In genomic region chr4:174650711-174651355, GRCh38 we compare ENCODE assay signal across 27 cellular contexts.
"Had no signal": no experiment of that assay in that cellular context is flagged by ENCODE, and none has a peak within 500 bp of the region (broad histone marks: within the 10 kb centered on the region; RNA-seq: fewer than 3 reads in every experiment).

No MANE protein-coding gene starts in this region.

- DNase-seq: hippocampal formation; kidney; left ventricle myocardium inferior; midbrain; mucosa of descending colon; naive thymus-derived CD4-positive, alpha-beta T cell; ovary; right cardiac atrium; stimulated activated CD4-positive, alpha-beta T cell treated with anti-CD3 and anti-CD28 coated beads, Interleukin-12 subunit alpha, Interleukin-12 subunit beta, amount 100 ng/mL, for 4 hours; stimulated activated CD4-positive, alpha-beta T cell treated with anti-CD3 and anti-CD28 coated beads, Interleukin-15, amount 100 ng/mL, for 24 hours; stimulated activated CD4-positive, alpha-beta T cell treated with anti-CD3 and anti-CD28 coated beads, Interleukin-2, amount 100 ng/mL, for 24 hours; stimulated activated CD4-positive, alpha-beta T cell treated with anti-CD3 and anti-CD28 coated beads, Interleukin-4, amount 100 ng/mL, for 1 hour; stimulated activated naive B cell treated with anti-CD40 and anti-IgM and Interleukin-4, amounts not matched to agents 10 μg/mL and 1 μg/mL and 100 μg/mL, for 72 hours; stimulated activated naive CD8-positive, alpha-beta T cell treated with anti-CD3 and anti-CD28 coated beads, Interleukin-15, Interleukin-2, amounts not matched to agents 100 U/mL and 50 U/mL, for 24 hours; stomach; tibial artery; trophoblast cell; upper lobe of right lung had no signal

- H3K27me3 ChIP-seq: ovary, stomach, suprapubic skin, tibial artery, upper lobe of right lung had no signal

- ATAC-seq: mucosa of descending colon; naive thymus-derived CD4-positive, alpha-beta T cell; natural killer cell treated with Interleukin-12 subunit alpha and Interleukin-12 subunit beta and Interleukin-15 and Interleukin-18, amount 100 ng/mL, for 72 hours; right cardiac atrium; sciatic nerve; stimulated activated naive B cell treated with anti-CD40 and anti-IgM and Interleukin-4, amounts not matched to agents 10 μg/mL and 1 μg/mL and 100 μg/mL, for 72 hours; stimulated activated naive CD8-positive, alpha-beta T cell treated with anti-CD3 and anti-CD28 coated beads, Interleukin-15, Interleukin-2, amounts not matched to agents 100 U/mL and 50 U/mL, for 24 hours; upper lobe of right lung had no signal

- H3K4me3 Mint-ChIP-seq: memory B cell; naive thymus-derived CD4-positive, alpha-beta T cell; natural killer cell treated with Interleukin-12 subunit alpha and Interleukin-12 subunit beta and Interleukin-15 and Interleukin-18, amount 100 ng/mL, for 72 hours; stimulated activated naive B cell treated with anti-CD40 and anti-IgM and Interleukin-4, amounts not matched to agents 10 μg/mL and 1 μg/mL and 100 μg/mL, for 72 hours had no signal

- H3K4me1 Mint-ChIP-seq: memory B cell; naive thymus-derived CD4-positive, alpha-beta T cell; stimulated activated naive B cell treated with anti-CD40 and anti-IgM and Interleukin-4, amounts not matched to agents 10 μg/mL and 1 μg/mL and 100 μg/mL, for 72 hours had no signal

- H3K36me3 Mint-ChIP-seq: memory B cell; naive thymus-derived CD4-positive, alpha-beta T cell; natural killer cell treated with Interleukin-12 subunit alpha and Interleukin-12 subunit beta and Interleukin-15 and Interleukin-18, amount 100 ng/mL, for 72 hours; stimulated activated naive B cell treated with anti-CD40 and anti-IgM and Interleukin-4, amounts not matched to agents 10 μg/mL and 1 μg/mL and 100 μg/mL, for 72 hours had no signal

- H3K9me3 Mint-ChIP-seq: memory B cell; naive thymus-derived CD4-positive, alpha-beta T cell; natural killer cell treated with Interleukin-12 subunit alpha and Interleukin-12 subunit beta and Interleukin-15 and Interleukin-18, amount 100 ng/mL, for 72 hours; stimulated activated naive B cell treated with anti-CD40 and anti-IgM and Interleukin-4, amounts not matched to agents 10 μg/mL and 1 μg/mL and 100 μg/mL, for 72 hours had no signal

- H3K27me3 Mint-ChIP-seq: memory B cell; naive thymus-derived CD4-positive, alpha-beta T cell; progenitor cell of endocrine pancreas; stimulated activated naive B cell treated with anti-CD40 and anti-IgM and Interleukin-4, amounts not matched to agents 10 μg/mL and 1 μg/mL and 100 μg/mL, for 72 hours had no signal

- H3K9me3 ChIP-seq: left ventricle myocardium inferior, mucosa of descending colon, ovary, stomach, suprapubic skin, thoracic aorta, tibial artery, upper lobe of right lung had no signal

- H3K36me3 ChIP-seq: left ventricle myocardium inferior, ovary, stomach, suprapubic skin, thoracic aorta, tibial artery, upper lobe of right lung had no signal

- H3K4me1 ChIP-seq: left ventricle myocardium inferior, stomach, suprapubic skin, tibial artery, upper lobe of right lung had no signal

- H3K27ac ChIP-seq: left ventricle myocardium inferior, ovary, skin epidermis, stomach, suprapubic skin, thoracic aorta, tibial artery, upper lobe of right lung had no signal

- H3K4me3 ChIP-seq: left ventricle myocardium inferior, lung, mucosa of descending colon, ovary, skin epidermis, stomach, suprapubic skin, thoracic aorta, tibial artery, upper lobe of right lung had no signal

- FAIRE-seq: kidney, urothelium cell line had no signal

- H3K27ac Mint-ChIP-seq: memory B cell; naive thymus-derived CD4-positive, alpha-beta T cell; natural killer cell treated with Interleukin-12 subunit alpha and Interleukin-12 subunit beta and Interleukin-15 and Interleukin-18, amount 100 ng/mL, for 72 hours; progenitor cell of endocrine pancreas; stimulated activated naive B cell treated with anti-CD40 and anti-IgM and Interleukin-4, amounts not matched to agents 10 μg/mL and 1 μg/mL and 100 μg/mL, for 72 hours had no signal
